In genomic region chr16:4370570-4371480, GRCh38 we compare ENCODE assay signal across 1 cellular context.
TF ChIP-seq lines count a peak whose summit lies in the region.

No MANE protein-coding gene starts in this region.

TF ChIP-seq in HepG2, 621 proteins besides CTCF, POLR2A, EP300 and RAD21 (continued from another document and continues in another):
- no peak for TF ChIP-seq ZBED4 (CRISPR knock-in tag; IDR thresholded peaks at IDR 0.05; ENCODE audit: borderline replicate concordance)
- TF ChIP-seq SP2 (CRISPR knock-in tag; IDR thresholded peaks at IDR 0.05): no peak
- no peak for TF ChIP-seq ZNF333 (CRISPR knock-in tag; IDR thresholded peaks at IDR 0.05; ENCODE audit: borderline replicate concordance)
- TF ChIP-seq MXD4 (CRISPR knock-in tag; IDR thresholded peaks at IDR 0.05): no peak; the same call in 1 of the 2 replicates
- TF ChIP-seq ZNF546 (CRISPR knock-in tag; conservative IDR thresholded peaks at IDR 0.05): no peak
- no peak for TF ChIP-seq ZNF33A (CRISPR knock-in tag; IDR thresholded peaks at IDR 0.05; ENCODE audit: borderline replicate concordance)
- no peak for TF ChIP-seq HDAC1 (CRISPR knock-in tag; IDR thresholded peaks at IDR 0.05)
- TF ChIP-seq ZNF720 (CRISPR knock-in tag; IDR thresholded peaks at IDR 0.05): no peak
- TF ChIP-seq NBN (conservative IDR thresholded peaks at IDR 0.05): no peak
- no peak for TF ChIP-seq ZNF883 (CRISPR knock-in tag; IDR thresholded peaks at IDR 0.05; ENCODE audit: not compliant biosample characterization)
- TF ChIP-seq USF2 (IDR thresholded peaks at IDR 0.05; ENCODE audit: low read depth, low read length): no peak
- TF ChIP-seq USF2 (CRISPR knock-in tag; IDR thresholded peaks at IDR 0.05; ENCODE audit: borderline replicate concordance): no peak
- no peak for TF ChIP-seq ZNF225 (CRISPR knock-in tag; IDR thresholded peaks at IDR 0.05)
- no peak for TF ChIP-seq ARID4A (CRISPR knock-in tag; IDR thresholded peaks at IDR 0.05; ENCODE audit: borderline replicate concordance)
- TF ChIP-seq ZKSCAN5 (CRISPR knock-in tag; IDR thresholded peaks at IDR 0.05): no peak
- TF ChIP-seq ZMAT3 (CRISPR knock-in tag; conservative IDR thresholded peaks at IDR 0.05): no peak
- no peak for TF ChIP-seq ERF (CRISPR knock-in tag; IDR thresholded peaks at IDR 0.05)
- TF ChIP-seq ZBTB34 (CRISPR knock-in tag; IDR thresholded peaks at IDR 0.05): no peak
- no peak for TF ChIP-seq MIER2 (CRISPR knock-in tag; IDR thresholded peaks at IDR 0.05)
- no peak for TF ChIP-seq SOX6 (IDR thresholded peaks at IDR 0.05)
- TF ChIP-seq SOX6 (CRISPR knock-in tag; IDR thresholded peaks at IDR 0.05): peak; percentile 44; the same call in 1 of the 2 replicates
- TF ChIP-seq ZNF761 (CRISPR knock-in tag; conservative IDR thresholded peaks at IDR 0.05): no peak
- TF ChIP-seq HDAC6 (IDR thresholded peaks at IDR 0.05; ENCODE audit: low read depth, low read length): no peak
- TF ChIP-seq MTA3 (CRISPR knock-in tag; IDR thresholded peaks at IDR 0.05): no peak
- TF ChIP-seq MTERF4 (CRISPR knock-in tag; IDR thresholded peaks at IDR 0.05): peak; percentile 51; the same call in 1 of the 2 replicates
- no peak for TF ChIP-seq SALL2 (CRISPR knock-in tag; IDR thresholded peaks at IDR 0.05)
- TF ChIP-seq ZNF34 (CRISPR knock-in tag; IDR thresholded peaks at IDR 0.05; ENCODE audit: borderline replicate concordance): no peak
- TF ChIP-seq THAP7 (CRISPR knock-in tag; IDR thresholded peaks at IDR 0.05): no peak
- no peak for TF ChIP-seq POGK (CRISPR knock-in tag; conservative IDR thresholded peaks at IDR 0.05)
- TF ChIP-seq BRCA1 (CRISPR knock-in tag; IDR thresholded peaks at IDR 0.05): no peak
- no peak for TF ChIP-seq DNMT1 (CRISPR knock-in tag; IDR thresholded peaks at IDR 0.05)
- TF ChIP-seq HNRNPLL (IDR thresholded peaks at IDR 0.05; ENCODE audit: low read depth, low read length, poor library complexity, severe bottlenecking): peak; percentile 18
- TF ChIP-seq ZNF160 (CRISPR knock-in tag; IDR thresholded peaks at IDR 0.05): no peak
- no peak for TF ChIP-seq JUN (CRISPR knock-in tag; IDR thresholded peaks at IDR 0.05)
- no peak for TF ChIP-seq EZH2 (conservative IDR thresholded peaks at IDR 0.05; ENCODE audit: low read depth, low read length)
- TF ChIP-seq MIER3 (CRISPR knock-in tag; IDR thresholded peaks at IDR 0.05; ENCODE audit: borderline replicate concordance): no peak
- no peak for TF ChIP-seq KDM2A (CRISPR knock-in tag; IDR thresholded peaks at IDR 0.05; ENCODE audit: borderline replicate concordance, low read depth)
- TF ChIP-seq PHF8 (CRISPR knock-in tag; IDR thresholded peaks at IDR 0.05): no peak
- TF ChIP-seq ZNF234 (CRISPR knock-in tag; conservative IDR thresholded peaks at IDR 0.05): no peak
- TF ChIP-seq NFYC (CRISPR knock-in tag; IDR thresholded peaks at IDR 0.05): 0 out of 2 replicates have a peak, but pooled peaks have one; percentile 42
- TF ChIP-seq ARHGAP35 (CRISPR knock-in tag; IDR thresholded peaks at IDR 0.05; ENCODE audit: borderline replicate concordance): no peak
- 0 out of 2 replicates have a peak, but pooled peaks have one; percentile 20 for TF ChIP-seq DMTF1 (CRISPR knock-in tag; IDR thresholded peaks at IDR 0.05)
- no peak for TF ChIP-seq HNRNPUL1 (IDR thresholded peaks at IDR 0.05; ENCODE audit: low read depth, low read length)
- TF ChIP-seq ZNF576 (CRISPR knock-in tag; IDR thresholded peaks at IDR 0.05): no peak
- no peak for TF ChIP-seq ZNF652 (CRISPR knock-in tag; IDR thresholded peaks at IDR 0.05; ENCODE audit: borderline replicate concordance, low read depth)
- peak; percentile 44; the same call in 1 of the 2 replicates for TF ChIP-seq ZBTB7B (CRISPR knock-in tag; IDR thresholded peaks at IDR 0.05)
- no peak for TF ChIP-seq ZNF138 (CRISPR knock-in tag; IDR thresholded peaks at IDR 0.05; ENCODE audit: low read depth)
- no peak for TF ChIP-seq NR2F6 (IDR thresholded peaks at IDR 0.05)
- TF ChIP-seq NR2F6 (CRISPR knock-in tag; IDR thresholded peaks at IDR 0.05): no peak
- no peak for TF ChIP-seq ZNF343 (CRISPR knock-in tag; IDR thresholded peaks at IDR 0.05)
- no peak for TF ChIP-seq ZNF772 (CRISPR knock-in tag; IDR thresholded peaks at IDR 0.05)
- peak; percentile 60; the same call in 1 of the 2 replicates for TF ChIP-seq PHF21A (CRISPR knock-in tag; IDR thresholded peaks at IDR 0.05)
- no peak for TF ChIP-seq ZNF672 (CRISPR knock-in tag; IDR thresholded peaks at IDR 0.05)
